In genomic region chr12:47087088-47087688, GRCh38 we compare ENCODE assay signal across 12 cellular contexts. TPM values are rescaled to one million over a fixed set of nuclear protein-coding genes. Genes with fewer than 3 reads are reported as not detected.
A peak's percentile ranks its signal among the peaks of the same experiment; 100 is the strongest.
DNase-seq lines count a peak whose midpoint lies in the region; ATAC-seq and TF ChIP-seq lines count a peak whose summit lies in the region.
"Had no signal": no experiment of that assay in that cellular context is flagged by ENCODE, and none has a peak within 500 bp of the region (broad histone marks: within the 10 kb centered on the region; RNA-seq: fewer than 3 reads in every experiment).

No MANE protein-coding gene starts in this region.

- POLR2A ChIA-PET in naive thymus-derived CD4-positive, alpha-beta T cell (lab: Charles Lee): interaction anchor here (0.6 to 1.3 kb wide), 2 partner anchors 9 to 600 kb away, joined by 4 read pairs; no protein-coding TSS in a partner anchor

- H3K9me3 Mint-ChIP-seq in Calu3 (ENCODE audit: low read depth, unreplicated experiment): no peaks in the 10 kb centered on the region
- peaks cover 0 to 25% (median 10%) of the 10 kb centered on the region in 11 donors for H3K9me3 Mint-ChIP-seq in naive thymus-derived CD4-positive, alpha-beta T cell
- H3K9me3 Mint-ChIP-seq in natural killer cell treated with Interleukin-12 subunit alpha and Interleukin-12 subunit beta and Interleukin-15 and Interleukin-18, amount 100 ng/mL, for 72 hours: no peaks in the 10 kb centered on the region

- H3K4me1 ChIP-seq in naive thymus-derived CD4-positive, alpha-beta T cell (ENCODE audit: control insufficient read depth in 2 of 2, insufficient read depth in 2 of 2, low read length in 2 of 2): peaks cover 28 to 36% of the 10 kb centered on the region in 2 donors

- H3K27ac Mint-ChIP-seq in Calu3 (ENCODE audit: unreplicated experiment): peak overlapping the region; percentile 90
- peak overlapping the region in 5 of 9 donors; percentile 4 to 81 (median 30) for H3K27ac Mint-ChIP-seq in naive thymus-derived CD4-positive, alpha-beta T cell
- H3K27ac Mint-ChIP-seq in natural killer cell treated with Interleukin-12 subunit alpha and Interleukin-12 subunit beta and Interleukin-15 and Interleukin-18, amount 100 ng/mL, for 72 hours: no peak overlapping the region

- no peak for TF ChIP-seq CTCF in Calu3 (IDR thresholded peaks at IDR 0.05; ENCODE audit: unreplicated experiment)

- peaks cover 13% of the 10 kb centered on the region for H3K36me3 Mint-ChIP-seq in Calu3 (ENCODE audit: insufficient read depth, unreplicated experiment)
- peaks cover 6 to 27% (median 21%) of the 10 kb centered on the region in 5 donors for H3K36me3 Mint-ChIP-seq in naive thymus-derived CD4-positive, alpha-beta T cell
- H3K36me3 Mint-ChIP-seq in natural killer cell treated with Interleukin-12 subunit alpha and Interleukin-12 subunit beta and Interleukin-15 and Interleukin-18, amount 100 ng/mL, for 72 hours: no peaks in the 10 kb centered on the region

- no peak for ATAC-seq in naive thymus-derived CD4-positive, alpha-beta T cell
- ATAC-seq in natural killer cell treated with Interleukin-12 subunit alpha and Interleukin-12 subunit beta and Interleukin-15 and Interleukin-18, amount 100 ng/mL, for 72 hours: no peak

- intact Hi-C loops in Calu3 (cut with micrococcal nuclease; ENCODE audit: unreplicated experiment): no loop called here
- intact Hi-C loops in naive thymus-derived CD4-positive, alpha-beta T cell (cut with micrococcal nuclease): no loop called here

- no peak overlapping the region for H3K27ac ChIP-seq in naive thymus-derived CD4-positive, alpha-beta T cell (ENCODE audit: low read depth, low read length)
- H3K27ac ChIP-seq: WERI-Rb-1 had no signal

- H3K27me3 ChIP-seq in naive thymus-derived CD4-positive, alpha-beta T cell (ENCODE audit: control insufficient read depth in 2 of 2, insufficient read depth in 2 of 2, low read length in 2 of 2): no peaks in the 10 kb centered on the region

- CTCF ChIA-PET in Calu3 (lab: Charles Lee): interaction anchor here (2.9 kb wide), 1 partner anchor 9 kb away, joined by 8 read pairs; no protein-coding TSS in a partner anchor
- CTCF ChIA-PET in naive thymus-derived CD4-positive, alpha-beta T cell (lab: Charles Lee): no interaction called here

- no peaks in the 10 kb centered on the region for H3K27me3 Mint-ChIP-seq in Calu3 (ENCODE audit: unreplicated experiment)
- H3K27me3 Mint-ChIP-seq in naive thymus-derived CD4-positive, alpha-beta T cell: no peaks in the 10 kb centered on the region
- H3K27me3 Mint-ChIP-seq in natural killer cell treated with Interleukin-12 subunit alpha and Interleukin-12 subunit beta and Interleukin-15 and Interleukin-18, amount 100 ng/mL, for 72 hours: no peaks in the 10 kb centered on the region

- no peaks in the 10 kb centered on the region for H3K9me3 ChIP-seq in naive thymus-derived CD4-positive, alpha-beta T cell (ENCODE audit: control insufficient read depth in 2 of 3, low read length in 3 of 3)

- DNase-seq in Calu3 (no peak), NCI-H1930 (lab: John Stamatoyannopoulos, UW) (peak; percentile 98), astrocyte of the hippocampus (ENCODE audit: low read depth, low spot score) (peak; percentile 51), T1000 (lab: John Stamatoyannopoulos, UW) (no peak), D341Med (ENCODE audit: low spot score) (no peak)
- DNase-seq in naive thymus-derived CD4-positive, alpha-beta T cell: no peak
- DNase-seq in activated CD4-positive, alpha-beta T cell treated with anti-CD3 and anti-CD28 coated beads, Interleukin-2, amount 50 U/mL, for 1 hour: no peak
- DNase-seq in natural killer cell treated with Interleukin-12 subunit alpha and Interleukin-12 subunit beta and Interleukin-15 and Interleukin-18, amount 100 ng/mL, for 72 hours (ENCODE audit: low spot score): no peak
- DNase-seq: activated T-cell treated with anti-CD3 and anti-CD28 coated beads, Interleukin-2, amount 50 U/mL, for 1 hour; RPMI8226; WERI-Rb-1 had no signal

- H3K36me3 ChIP-seq in naive thymus-derived CD4-positive, alpha-beta T cell (ENCODE audit: control insufficient read depth in 2 of 3, insufficient read depth in 3 of 3, low read length in 3 of 3): no peaks in the 10 kb centered on the region
- H3K36me3 ChIP-seq: WERI-Rb-1 had no signal

- H3K4me3 ChIP-seq in naive thymus-derived CD4-positive, alpha-beta T cell (ENCODE audit: low read length): no peak overlapping the region
- H3K4me3 ChIP-seq: skin epidermis had no signal

- H3K4me3 Mint-ChIP-seq in Calu3 (ENCODE audit: low read depth, unreplicated experiment): no peak overlapping the region
- no peak overlapping the region for H3K4me3 Mint-ChIP-seq in naive thymus-derived CD4-positive, alpha-beta T cell
- H3K4me3 Mint-ChIP-seq in natural killer cell treated with Interleukin-12 subunit alpha and Interleukin-12 subunit beta and Interleukin-15 and Interleukin-18, amount 100 ng/mL, for 72 hours: no peak overlapping the region

- BruUV-seq in Calu3 (replicated peaks; lab: Mats Ljungman, UMichigan): no TSS peak

- H3K4me1 Mint-ChIP-seq in Calu3 (ENCODE audit: low read depth, unreplicated experiment): peaks cover 36% of the 10 kb centered on the region
- H3K4me1 Mint-ChIP-seq in naive thymus-derived CD4-positive, alpha-beta T cell: peaks cover 33 to 66% (median 53%) of the 10 kb centered on the region in 7 donors
- H3K4me1 Mint-ChIP-seq in natural killer cell treated with Interleukin-12 subunit alpha and Interleukin-12 subunit beta and Interleukin-15 and Interleukin-18, amount 100 ng/mL, for 72 hours (ENCODE audit: low read depth in 2 of 2): peaks cover 33 to 39% of the 10 kb centered on the region in 2 donors

RNA-seq across cellular contexts. Expression of gene AMIGO2, which starts 7.4 kb away (rescaled TPM):
- 27.0 and 66.2 TPM in 2 replicates for total RNA-seq in Calu3 (2022)
- 10 to 100 TPM in 4 of 5 experiments, 1 to 10 TPM in 1; 6.8 to 13.5 (median 12.8) TPM for total RNA-seq in naive thymus-derived CD4-positive, alpha-beta T cell
- 10 to 100 TPM; 27.0 to 30.4 TPM for polyA plus RNA-seq in naive thymus-derived CD4-positive, alpha-beta T cell
- total RNA-seq in natural killer cell treated with Interleukin-12 subunit alpha and Interleukin-12 subunit beta and Interleukin-15 and Interleukin-18, amount 100 ng/mL, for 72 hours: 1 to 10 TPM; 5.0 to 5.6 TPM

RNA-seq across cellular contexts. Expression of gene PCED1B, which starts 7.8 kb away (rescaled TPM):
- total RNA-seq in Calu3 (2022): 2.1 and 4.1 TPM in 2 replicates
- 10 to 100 TPM; 41.4 to 98.3 (median 70.0) TPM for total RNA-seq in naive thymus-derived CD4-positive, alpha-beta T cell
- polyA plus RNA-seq in naive thymus-derived CD4-positive, alpha-beta T cell: 100 to 1,000 TPM; 137 to 147 TPM
- total RNA-seq in natural killer cell treated with Interleukin-12 subunit alpha and Interleukin-12 subunit beta and Interleukin-15 and Interleukin-18, amount 100 ng/mL, for 72 hours: 10 to 100 TPM; 39.5 to 41.2 TPM

Comparison
In these comparisons a context has a peak if more than half of its experiments do, and no peak if none do; other contexts are left out.
1. DNase-seq: peak in NCI-H1930 (2 of 2) and astrocyte of the hippocampus (single experiment); none in Calu3 (single experiment), naive thymus-derived CD4-positive, alpha-beta T cell (0 of 9), activated CD4-positive, alpha-beta T cell treated with anti-CD3 and anti-CD28 coated beads, Interleukin-2, amount 50 U/mL, for 1 hour (single experiment), T1000 (single experiment), D341Med (single experiment) and natural killer cell treated with Interleukin-12 subunit alpha and Interleukin-12 subunit beta and Interleukin-15 and Interleukin-18, amount 100 ng/mL, for 72 hours (single experiment).
2. H3K27ac Mint-ChIP-seq: peak in Calu3 (single experiment) and naive thymus-derived CD4-positive, alpha-beta T cell (5 of 9); none in natural killer cell treated with Interleukin-12 subunit alpha and Interleukin-12 subunit beta and Interleukin-15 and Interleukin-18, amount 100 ng/mL, for 72 hours (0 of 2).